In genomic region chr2:164694275-164694695, GRCh38 we compare ENCODE assay signal across 15 cellular contexts.
"Had no signal": no experiment of that assay in that cellular context is flagged by ENCODE, and none has a peak within 500 bp of the region (broad histone marks: within the 10 kb centered on the region; RNA-seq: fewer than 3 reads in every experiment).

No MANE protein-coding gene starts in this region.

- H3K9me3 Mint-ChIP-seq: activated naive CD4-positive, alpha-beta T cell treated with anti-CD3 and anti-CD28 coated beads, Interleukin-2, amount 50 U/mL, for 72 hours; brain; neural progenitor cell; stimulated activated naive CD8-positive, alpha-beta T cell treated with anti-CD3 and anti-CD28 coated beads, Interleukin-15, Interleukin-2, amounts not matched to agents 100 ng/mL and 50 ng/mL, for 24 hours had no signal

- H3K36me3 Mint-ChIP-seq: activated naive CD4-positive, alpha-beta T cell treated with anti-CD3 and anti-CD28 coated beads, Interleukin-2, amount 50 U/mL, for 72 hours had no signal

- H3K27ac Mint-ChIP-seq: activated naive CD4-positive, alpha-beta T cell treated with anti-CD3 and anti-CD28 coated beads, Interleukin-2, amount 50 U/mL, for 72 hours; activated T-cell treated with anti-CD3 and anti-CD28 coated beads, Interleukin-2, amount 50 U/mL, for 24 hours; brain; neural progenitor cell; stimulated activated naive CD8-positive, alpha-beta T cell treated with anti-CD3 and anti-CD28 coated beads, Interleukin-15, Interleukin-2, amounts not matched to agents 100 ng/mL and 50 ng/mL, for 24 hours had no signal

- H3K27me3 Mint-ChIP-seq: activated T-cell treated with anti-CD3 and anti-CD28 coated beads, Interleukin-2, amount 50 U/mL, for 24 hours; brain; central memory CD8-positive, alpha-beta T cell; stimulated activated naive CD8-positive, alpha-beta T cell treated with anti-CD3 and anti-CD28 coated beads, Interleukin-15, Interleukin-2, amounts not matched to agents 100 ng/mL and 50 ng/mL, for 24 hours had no signal

- H3K4me3 Mint-ChIP-seq: activated T-cell treated with anti-CD3 and anti-CD28 coated beads, Interleukin-2, amount 50 U/mL, for 24 hours; brain; central memory CD8-positive, alpha-beta T cell; neural progenitor cell; stimulated activated naive CD8-positive, alpha-beta T cell treated with anti-CD3 and anti-CD28 coated beads, Interleukin-15, Interleukin-2, amounts not matched to agents 100 ng/mL and 50 ng/mL, for 24 hours had no signal

- H3K27me3 ChIP-seq: neural progenitor cell, ovary, vagina had no signal

- H3K27ac ChIP-seq: neural progenitor cell, ovary, vagina had no signal

- DNase-seq: activated effector memory CD4-positive, alpha-beta T cell treated with Interleukin-2 at 50 U/mL for 16 hours; activated T-cell treated with anti-CD3 and anti-CD28 coated beads, Interleukin-2, amount 50 U/mL, for 24 hours; amniotic stem cell; effector memory CD4-positive, alpha-beta T cell; kidney; midbrain; ovary; stimulated activated CD4-positive, alpha-beta T cell treated with anti-CD3 and anti-CD28 coated beads, Interleukin-15, amount 100 ng/mL, for 24 hours; stimulated activated CD4-positive, alpha-beta T cell treated with anti-CD3 and anti-CD28 coated beads, Interleukin-4, amount 100 ng/mL, for 24 hours had no signal

- H3K9me3 ChIP-seq: ovary, vagina had no signal

- H3K4me1 Mint-ChIP-seq: central memory CD8-positive, alpha-beta T cell had no signal

- H3K4me3 ChIP-seq: neural progenitor cell, ovary, vagina had no signal

- H3K36me3 ChIP-seq: neural progenitor cell, ovary had no signal

- H3K4me1 ChIP-seq: neural progenitor cell, vagina had no signal

- ATAC-seq: activated naive CD4-positive, alpha-beta T cell treated with anti-CD3 and anti-CD28 coated beads, Interleukin-2, amount 50 U/mL, for 72 hours had no signal
